ENCODE assay signal across 25 cellular contexts in the genomic region with DNA sequence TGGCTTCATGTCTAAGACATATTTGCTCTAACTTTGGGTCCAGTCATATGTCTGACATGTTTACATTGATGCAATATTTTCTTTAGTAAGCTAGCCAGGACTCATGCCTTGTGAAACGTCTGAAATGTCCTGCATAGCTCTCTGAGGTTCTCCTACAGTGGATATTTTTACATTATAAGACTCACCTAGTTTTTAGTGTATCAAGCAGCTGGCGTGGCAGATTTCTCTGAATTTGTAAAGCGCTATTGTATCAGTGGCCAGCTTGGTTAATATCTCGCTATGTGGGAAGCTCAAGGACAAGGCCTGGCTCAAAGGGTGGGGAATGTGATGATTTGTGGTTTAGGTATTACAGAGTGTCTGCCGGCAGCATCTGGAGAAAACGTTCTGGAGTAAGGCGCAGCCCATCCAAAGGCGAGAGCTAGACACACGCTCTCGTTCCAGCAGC.
DNase-seq lines count a peak whose midpoint lies in the region; ATAC-seq, FAIRE-seq and TF ChIP-seq lines count a peak whose summit lies in the region.
"Had no signal": no experiment of that assay in that cellular context is flagged by ENCODE, and none has a peak within 500 bp of the region (broad histone marks: within the 10 kb centered on the region; RNA-seq: fewer than 3 reads in every experiment).

No MANE protein-coding gene starts in this region.

- intact Hi-C loops in MCF 10A (cut with micrococcal nuclease) (no loop called here), breast epithelium (cut with DNase I; ENCODE audit: low total_unique reads) (no loop called here), K562 (cut with micrococcal nuclease) (no loop called here), heart right ventricle (cut with DNase I) (loop anchor here in 1 of 10 donors (10.0 kb wide), 1 partner anchor 154 kb away; no protein-coding TSS in a partner anchor)

- H3K79me2 ChIP-seq in K562 (ENCODE audit: control insufficient read depth, insufficient read depth, low read length), result no peaks in the 10 kb centered on the region
- no peaks in the 10 kb centered on the region for H3K79me2 ChIP-seq in smooth muscle cell (ENCODE audit: low read depth)

- H4K20me1 ChIP-seq in K562 (replicated peaks; ENCODE audit: control insufficient read depth, insufficient read depth, low read length) (no peaks in the 10 kb centered on the region), smooth muscle cell (ENCODE audit: low read depth) (no peaks in the 10 kb centered on the region)

- H2AFZ ChIP-seq in K562 (ENCODE audit: low read depth, low read length) (no peak overlapping the region), smooth muscle cell (ENCODE audit: low read depth) (no peak overlapping the region)

- BruUV-seq in MCF 10A (replicated peaks; lab: Mats Ljungman, UMichigan), result no TSS peak
- no TSS peak for BruUV-seq in K562 (replicated peaks; lab: Mats Ljungman, UMichigan)

- H3K27ac ChIP-seq in breast epithelium (no peak overlapping the region), K562 (ENCODE audit: extremely low read depth, low read depth, low read length) (no peak overlapping the region), heart right ventricle (peak overlapping the region in 1 of 10 donors; percentile 3), smooth muscle cell (ENCODE audit: low read depth) (peak overlapping the region; percentile 92)
- H3K27ac ChIP-seq: 22Rv1, upper lobe of left lung had no signal

- peak overlapping the region; percentile 46 for H3K4me3 Mint-ChIP-seq in MCF 10A (ENCODE audit: unreplicated experiment)
- H3K4me3 Mint-ChIP-seq in activated CD8-positive, alpha-beta T cell treated with anti-CD3 and anti-CD28 coated beads, Interleukin-2, amount 10 ng/mL, durations not matched to agents 7 days and 5 days, result no peak overlapping the region
- H3K4me3 Mint-ChIP-seq: activated CD4-positive, alpha-beta T cell treated with anti-CD3 and anti-CD28 coated beads, Interleukin-2, amount 10 ng/mL, durations not matched to agents 7 days and 5 days; activated naive CD4-positive, alpha-beta T cell treated with anti-CD3 and anti-CD28 coated beads, Interleukin-2, amount 10 ng/mL, durations not matched to agents 7 days and 5 days; naive thymus-derived CD4-positive, alpha-beta T cell; stimulated activated memory B cell treated with anti-CD40 and anti-IgM and Interleukin-4, amounts not matched to agents 10 μg/mL and 1 μg/mL and 100 μg/mL, for 72 hours had no signal

- no peak for ATAC-seq in K562
- ATAC-seq in heart right ventricle, result peak in 5 of 8 donors; percentile 15 to 58 (median 54)
- no peak for ATAC-seq in activated CD8-positive, alpha-beta T cell treated with anti-CD3 and anti-CD28 coated beads, Interleukin-2, amount 10 ng/mL, durations not matched to agents 7 days and 5 days
- ATAC-seq: gastroesophageal sphincter; naive thymus-derived CD4-positive, alpha-beta T cell; stimulated activated memory B cell treated with anti-CD40 and anti-IgM and Interleukin-4, amounts not matched to agents 10 μg/mL and 1 μg/mL and 100 μg/mL, for 72 hours had no signal

- no peaks in the 10 kb centered on the region for H3K27me3 ChIP-seq in breast epithelium
- H3K27me3 ChIP-seq in K562 (ENCODE audit: control insufficient read depth in 2 of 2, insufficient read depth in 2 of 2, low read length in 2 of 2), result no peaks in the 10 kb centered on the region
- H3K27me3 ChIP-seq in heart right ventricle, result no peaks in the 10 kb centered on the region
- H3K27me3 ChIP-seq in smooth muscle cell (ENCODE audit: low read depth), result no peaks in the 10 kb centered on the region
- H3K27me3 ChIP-seq: gastroesophageal sphincter, upper lobe of left lung had no signal

- peak overlapping the region; percentile 96 for H3K27ac Mint-ChIP-seq in MCF 10A (ENCODE audit: low read depth, unreplicated experiment)
- H3K27ac Mint-ChIP-seq in activated CD8-positive, alpha-beta T cell treated with anti-CD3 and anti-CD28 coated beads, Interleukin-2, amount 10 ng/mL, durations not matched to agents 7 days and 5 days, result no peak overlapping the region
- H3K27ac Mint-ChIP-seq: activated CD4-positive, alpha-beta T cell treated with anti-CD3 and anti-CD28 coated beads, Interleukin-2, amount 10 ng/mL, durations not matched to agents 7 days and 5 days; activated naive CD4-positive, alpha-beta T cell treated with anti-CD3 and anti-CD28 coated beads, Interleukin-2, amount 10 ng/mL, durations not matched to agents 7 days and 5 days; naive thymus-derived CD4-positive, alpha-beta T cell; stimulated activated memory B cell treated with anti-CD40 and anti-IgM and Interleukin-4, amounts not matched to agents 10 μg/mL and 1 μg/mL and 100 μg/mL, for 72 hours had no signal

- TF ChIP-seq EP300 in K562 (IDR thresholded peaks at IDR 0.05; ENCODE audit: low read length), result no peak

- FAIRE-seq in K562 (lab: Jason Lieb, UNC), result no peak
- FAIRE-seq: TTC549 had no signal

- TF ChIP-seq CTCF in MCF 10A (IDR thresholded peaks at IDR 0.05; ENCODE audit: unreplicated experiment), result no peak
- no peak for TF ChIP-seq CTCF in breast epithelium (IDR thresholded peaks at IDR 0.05)
- no peak for TF ChIP-seq CTCF in K562 (IDR thresholded peaks at IDR 0.05 in 2 of 3, conservative IDR thresholded peaks at IDR 0.05 in 1 of 3; ENCODE audit: insufficient read depth in 2 of 3, low read depth in 1 of 3, low read length in 3 of 3)
- no peak for TF ChIP-seq CTCF in heart right ventricle (IDR thresholded peaks at IDR 0.05)
- no peak for TF ChIP-seq CTCF in smooth muscle cell (IDR thresholded peaks at IDR 0.05; ENCODE audit: borderline replicate concordance, insufficient read depth, poor library complexity, severe bottlenecking)

- DNase-seq in MCF 10A (ENCODE audit: unreplicated experiment) (peak; percentile 76), breast epithelium (ENCODE audit: low spot score in 2 of 2) (no peak), K562 (ENCODE audit: extremely low read depth in 1 of 4, low spot score in 3 of 4) (no peak), heart right ventricle (no peak), smooth muscle cell (lab: John Stamatoyannopoulos, UW; ENCODE audit: unreplicated experiment) (no peak), ecto neural progenitor cell (ENCODE audit: low spot score) (no peak)
- DNase-seq in stimulated activated CD4-positive, alpha-beta T cell treated with anti-CD3 and anti-CD28 coated beads, Interleukin-2, amount 100 ng/mL, for 24 hours, result no peak
- no peak for DNase-seq in activated CD8-positive, alpha-beta T cell treated with anti-CD3 and anti-CD28 coated beads, Interleukin-2, amount 10 ng/mL, durations not matched to agents 7 days and 5 days
- DNase-seq: activated CD4-positive, alpha-beta T cell treated with anti-CD3 and anti-CD28 coated beads, Interleukin-2, amount 10 ng/mL, durations not matched to agents 7 days and 5 days; activated naive CD4-positive, alpha-beta T cell treated with anti-CD3 and anti-CD28 coated beads, Interleukin-2, amount 10 ng/mL, durations not matched to agents 7 days and 5 days; activated T-cell treated with anti-CD3 and anti-CD28 coated beads for 4 hours; C1 segment of cervical spinal cord; central memory CD4-positive, alpha-beta T cell; DMS 273 treated with DMSO at 0.1 percent for 48 hours; H7; naive thymus-derived CD4-positive, alpha-beta T cell; NCI-H1417 treated with DMSO at 0.1 percent for 48 hours; NCI-H2171; NCI-H82; posterior cingulate gyrus; upper lobe of left lung had no signal

- H3K9ac ChIP-seq in K562 (ENCODE audit: insufficient read depth in 1 of 2, low read depth in 2 of 2, low read length in 2 of 2), result no peak overlapping the region
- H3K9ac ChIP-seq in smooth muscle cell (ENCODE audit: low read depth), result peak overlapping the region; percentile 84

- peaks cover 8% of the 10 kb centered on the region for H3F3A ChIP-seq in smooth muscle cell (ENCODE audit: low read depth)

- H3K27me3 Mint-ChIP-seq in MCF 10A (ENCODE audit: insufficient read depth, unreplicated experiment), result no peaks in the 10 kb centered on the region
- no peaks in the 10 kb centered on the region for H3K27me3 Mint-ChIP-seq in activated CD8-positive, alpha-beta T cell treated with anti-CD3 and anti-CD28 coated beads, Interleukin-2, amount 10 ng/mL, durations not matched to agents 7 days and 5 days (ENCODE audit: low read depth)
- H3K27me3 Mint-ChIP-seq: activated naive CD4-positive, alpha-beta T cell treated with anti-CD3 and anti-CD28 coated beads, Interleukin-2, amount 10 ng/mL, durations not matched to agents 7 days and 5 days had no signal

- no peaks in the 10 kb centered on the region for H3K9me1 ChIP-seq in K562 (ENCODE audit: control insufficient read depth, insufficient read depth, low read length)

- H3K4me1 ChIP-seq in breast epithelium (no peaks in the 10 kb centered on the region), K562 (replicated peaks in 1 of 2; ENCODE audit: control insufficient read depth in 2 of 2, insufficient read depth in 2 of 2, low read length in 2 of 2) (peaks cover 8 to 23% of the 10 kb centered on the region in 2 experiments; a peak in 4 of 5 replicates), heart right ventricle (peaks cover 0 to 54% (median 23%) of the 10 kb centered on the region in 9 donors), smooth muscle cell (ENCODE audit: low read depth) (peaks cover 29% of the 10 kb centered on the region)
- H3K4me1 ChIP-seq: upper lobe of left lung had no signal

- no peak overlapping the region for H3K4me2 ChIP-seq in K562 (ENCODE audit: insufficient read depth, low read length)
- H3K4me2 ChIP-seq in smooth muscle cell, result peak overlapping the region; percentile 78

- no peaks in the 10 kb centered on the region for H3K36me3 Mint-ChIP-seq in MCF 10A (ENCODE audit: insufficient read depth, unreplicated experiment)
- no peaks in the 10 kb centered on the region for H3K36me3 Mint-ChIP-seq in activated CD8-positive, alpha-beta T cell treated with anti-CD3 and anti-CD28 coated beads, Interleukin-2, amount 10 ng/mL, durations not matched to agents 7 days and 5 days (ENCODE audit: low read depth)
- H3K36me3 Mint-ChIP-seq: activated naive CD4-positive, alpha-beta T cell treated with anti-CD3 and anti-CD28 coated beads, Interleukin-2, amount 10 ng/mL, durations not matched to agents 7 days and 5 days; naive thymus-derived CD4-positive, alpha-beta T cell; stimulated activated memory B cell treated with anti-CD40 and anti-IgM and Interleukin-4, amounts not matched to agents 10 μg/mL and 1 μg/mL and 100 μg/mL, for 72 hours had no signal

- no peak for TF ChIP-seq RAD21 in K562 (CRISPR knock-in tag; conservative IDR thresholded peaks at IDR 0.05 in 1 of 2, IDR thresholded peaks at IDR 0.05 in 1 of 2)

- H3K4me3 ChIP-seq in breast epithelium (no peak overlapping the region), K562 (no peak overlapping the region), heart right ventricle (no peak overlapping the region), smooth muscle cell (no peak overlapping the region)
- H3K4me3 ChIP-seq: gastroesophageal sphincter, upper lobe of left lung had no signal

- H3K36me3 ChIP-seq in breast epithelium, result no peaks in the 10 kb centered on the region
- H3K36me3 ChIP-seq in K562 (ENCODE audit: control insufficient read depth, insufficient read depth, low read length), result no peaks in the 10 kb centered on the region; the same call in 2 of the 3 replicates
- peaks cover 0 to 16% (median 0%) of the 10 kb centered on the region in 9 donors for H3K36me3 ChIP-seq in heart right ventricle
- no peaks in the 10 kb centered on the region for H3K36me3 ChIP-seq in smooth muscle cell (ENCODE audit: low read depth)
- H3K36me3 ChIP-seq: gastroesophageal sphincter, upper lobe of left lung had no signal

- CTCF ChIA-PET in MCF 10A (lab: Yijun Ruan, JAX) (interaction anchor here (0.7 to 1.1 kb wide), 2 partner anchors 24 to 157 kb away, joined by 3 read pairs; no protein-coding TSS in a partner anchor), K562 (lab: Yijun Ruan, JAX; ENCODE audit: low intra/inter-chr PET ratio) (no interaction called here)
- CTCF ChIA-PET in activated CD8-positive, alpha-beta T cell treated with anti-CD3 and anti-CD28 coated beads, Interleukin-2, amount 10 ng/mL, durations not matched to agents 7 days and 5 days (lab: Charles Lee), result no interaction called here

- TF ChIP-seq POLR2A in breast epithelium (IDR thresholded peaks at IDR 0.05), result no peak
- TF ChIP-seq POLR2A in K562 (conservative IDR thresholded peaks at IDR 0.05), result no peak

- peaks cover 25% of the 10 kb centered on the region for H3K4me1 Mint-ChIP-seq in MCF 10A (ENCODE audit: insufficient read depth, unreplicated experiment)
- no peaks in the 10 kb centered on the region for H3K4me1 Mint-ChIP-seq in activated CD8-positive, alpha-beta T cell treated with anti-CD3 and anti-CD28 coated beads, Interleukin-2, amount 10 ng/mL, durations not matched to agents 7 days and 5 days (ENCODE audit: low read depth)
- H3K4me1 Mint-ChIP-seq: activated CD4-positive, alpha-beta T cell treated with anti-CD3 and anti-CD28 coated beads, Interleukin-2, amount 10 ng/mL, durations not matched to agents 7 days and 5 days; activated naive CD4-positive, alpha-beta T cell treated with anti-CD3 and anti-CD28 coated beads, Interleukin-2, amount 10 ng/mL, durations not matched to agents 7 days and 5 days; naive thymus-derived CD4-positive, alpha-beta T cell; stimulated activated memory B cell treated with anti-CD40 and anti-IgM and Interleukin-4, amounts not matched to agents 10 μg/mL and 1 μg/mL and 100 μg/mL, for 72 hours had no signal

- POLR2A ChIA-PET in MCF 10A (lab: Yijun Ruan, JAX) (interaction anchor here (0.7 to 1.7 kb wide), 11 partner anchors 10 to 165 kb away, joined by 3 to 8 read pairs (median 4); no protein-coding TSS in a partner anchor), K562 (lab: Yijun Ruan, JAX) (interaction anchor here (0.5 kb wide), 1 partner anchor 57 kb away, joined by 3 read pairs; no protein-coding TSS in a partner anchor)
- POLR2A ChIA-PET in activated CD8-positive, alpha-beta T cell treated with anti-CD3 and anti-CD28 coated beads, Interleukin-2, amount 10 ng/mL, durations not matched to agents 7 days and 5 days (lab: Charles Lee), result no interaction called here

- 44% methylated on average over 10 of the region's 10 CpGs for WGBS in K562 (ENCODE audit: insufficient coverage, low coverage, missing lambda C conversion rate)
- WGBS in heart right ventricle, 2 donors, result 52 to 60% methylated on average over 10 of the region's 10 CpGs
- 19% methylated on average over 10 of the region's 10 CpGs for WGBS in smooth muscle cell (ENCODE audit: low lambda C conversion rate)

- in situ Hi-C loops in K562 (cut with MboI), result no loop called here

- no peaks in the 10 kb centered on the region for H3K9me3 Mint-ChIP-seq in MCF 10A (ENCODE audit: unreplicated experiment)
- H3K9me3 Mint-ChIP-seq in activated CD8-positive, alpha-beta T cell treated with anti-CD3 and anti-CD28 coated beads, Interleukin-2, amount 10 ng/mL, durations not matched to agents 7 days and 5 days (ENCODE audit: insufficient read depth), result no peaks in the 10 kb centered on the region
- H3K9me3 Mint-ChIP-seq: activated CD4-positive, alpha-beta T cell treated with anti-CD3 and anti-CD28 coated beads, Interleukin-2, amount 10 ng/mL, durations not matched to agents 7 days and 5 days; activated naive CD4-positive, alpha-beta T cell treated with anti-CD3 and anti-CD28 coated beads, Interleukin-2, amount 10 ng/mL, durations not matched to agents 7 days and 5 days; stimulated activated memory B cell treated with anti-CD40 and anti-IgM and Interleukin-4, amounts not matched to agents 10 μg/mL and 1 μg/mL and 100 μg/mL, for 72 hours had no signal

- no peaks in the 10 kb centered on the region for H3K9me3 ChIP-seq in breast epithelium
- H3K9me3 ChIP-seq in K562 (replicated peaks; ENCODE audit: control insufficient read depth, insufficient read depth, low read depth, low read length), result no peaks in the 10 kb centered on the region
- H3K9me3 ChIP-seq in heart right ventricle, result no peaks in the 10 kb centered on the region
- H3K9me3 ChIP-seq in smooth muscle cell (replicated peaks; ENCODE audit: low read depth), result no peaks in the 10 kb centered on the region
- H3K9me3 ChIP-seq: gastroesophageal sphincter, upper lobe of left lung had no signal

Comparison
In these comparisons a context has a peak if more than half of its experiments do, and no peak if none do; other contexts are left out.
1. ATAC-seq: peak in heart right ventricle (5 of 8); none in K562 (single experiment) and activated CD8-positive, alpha-beta T cell treated with anti-CD3 and anti-CD28 coated beads, Interleukin-2, amount 10 ng/mL, durations not matched to agents 7 days and 5 days (single experiment).